1 cellular context compared by ENCODE assay signal in genomic region chr18:23730850-23731249, GRCh38.
TF ChIP-seq lines count a peak whose summit lies in the region.

No MANE protein-coding gene starts in this region.

TF ChIP-seq in WTC11, 78 proteins besides CTCF, POLR2A, EP300 and RAD21 (continued from another document):
- TF ChIP-seq PRDM15 (CRISPR knock-in tag; IDR thresholded peaks at IDR 0.05) (no peak), ZNF396 (CRISPR knock-in tag; IDR thresholded peaks at IDR 0.05; ENCODE audit: borderline replicate concordance) (no peak), NFE2L1 (CRISPR knock-in tag; IDR thresholded peaks at IDR 0.05) (no peak), HMGA2 (CRISPR knock-in tag; IDR thresholded peaks at IDR 0.05) (no peak), KAT7 (CRISPR knock-in tag; IDR thresholded peaks at IDR 0.05; ENCODE audit: borderline replicate concordance) (no peak), RELA (CRISPR knock-in tag; IDR thresholded peaks at IDR 0.05; ENCODE audit: borderline replicate concordance) (no peak), ZBTB43 (CRISPR knock-in tag; IDR thresholded peaks at IDR 0.05) (no peak), NR2C2 (CRISPR knock-in tag; IDR thresholded peaks at IDR 0.05) (no peak), SMAD4 (CRISPR knock-in tag; IDR thresholded peaks at IDR 0.05) (no peak), FOXK1 (CRISPR knock-in tag; IDR thresholded peaks at IDR 0.05) (no peak)
